ENCODE assay signal across 17 cellular contexts in genomic region chr7:158369866-158370265, GRCh38.
DNase-seq lines count a peak whose midpoint lies in the region; ATAC-seq and TF ChIP-seq lines count a peak whose summit lies in the region.
"Had no signal": no experiment of that assay in that cellular context is flagged by ENCODE, and none has a peak within 500 bp of the region (broad histone marks: within the 10 kb centered on the region; RNA-seq: fewer than 3 reads in every experiment).

No MANE protein-coding gene starts in this region.

- TF ChIP-seq POLR2A in spleen (IDR thresholded peaks at IDR 0.05) = no peak

- WGBS in spleen, 5 donors = 87 to 91% (median 89%) methylated on average over 16 of the region's 16 CpGs

- H3K9me3 Mint-ChIP-seq in activated T-helper 17 cell treated with anti-CD3 and anti-CD28 coated beads, Interleukin-2, amount 50 U/mL, for 72 hours = no peaks in the 10 kb centered on the region
- no peaks in the 10 kb centered on the region for H3K9me3 Mint-ChIP-seq in naive thymus-derived CD8-positive, alpha-beta T cell
- H3K9me3 Mint-ChIP-seq: CD8-positive, alpha-beta T cell had no signal

- H3K27ac Mint-ChIP-seq in activated T-helper 17 cell treated with anti-CD3 and anti-CD28 coated beads, Interleukin-2, amount 50 U/mL, for 72 hours = peak overlapping the region; percentile 10
- H3K27ac Mint-ChIP-seq in naive thymus-derived CD8-positive, alpha-beta T cell = peak overlapping the region in 2 of 10 donors; percentile 34 to 86
- H3K27ac Mint-ChIP-seq: CD8-positive, alpha-beta T cell had no signal

- H3K27me3 ChIP-seq in spleen (replicated peaks in 1 of 7) = peaks cover 0 to 23% (median 0%) of the 10 kb centered on the region in 7 donors
- H3K27me3 ChIP-seq: BLaER1 had no signal

- H3K9me3 ChIP-seq in spleen = no peaks in the 10 kb centered on the region
- H3K9me3 ChIP-seq: BLaER1, HAP-1 had no signal

- POLR2A ChIA-PET in naive thymus-derived CD8-positive, alpha-beta T cell (lab: Charles Lee) = no interaction called here

- H3K4me3 ChIP-seq in spleen = no peak overlapping the region
- H3K4me3 ChIP-seq: BLaER1, GM12878, HAP-1 had no signal

- H3K4me1 Mint-ChIP-seq in activated T-helper 17 cell treated with anti-CD3 and anti-CD28 coated beads, Interleukin-2, amount 50 U/mL, for 72 hours = peaks cover 5% of the 10 kb centered on the region
- peaks cover 0 to 2% (median 0%) of the 10 kb centered on the region in 4 donors for H3K4me1 Mint-ChIP-seq in naive thymus-derived CD8-positive, alpha-beta T cell

- no peaks in the 10 kb centered on the region for H3K4me1 ChIP-seq in spleen
- H3K4me1 ChIP-seq: HAP-1 had no signal

- intact Hi-C loops in cardiac septum (cut with DNase I) = no loop called here
- intact Hi-C loops in Right ventricle myocardium superior (cut with DNase I) = no loop called here
- intact Hi-C loops in spleen (cut with DNase I; ENCODE audit: low total_unique reads) = no loop called here

- no peaks in the 10 kb centered on the region for H3K36me3 Mint-ChIP-seq in activated T-helper 17 cell treated with anti-CD3 and anti-CD28 coated beads, Interleukin-2, amount 50 U/mL, for 72 hours (ENCODE audit: low read depth)
- no peaks in the 10 kb centered on the region for H3K36me3 Mint-ChIP-seq in naive thymus-derived CD8-positive, alpha-beta T cell
- H3K36me3 Mint-ChIP-seq: CD8-positive, alpha-beta T cell had no signal

- no peak for TF ChIP-seq CTCF in spleen (IDR thresholded peaks at IDR 0.05 in 8 of 11, conservative IDR thresholded peaks at IDR 0.05 in 3 of 11)

- H3K4me3 Mint-ChIP-seq in activated T-helper 17 cell treated with anti-CD3 and anti-CD28 coated beads, Interleukin-2, amount 50 U/mL, for 72 hours = no peak overlapping the region
- H3K4me3 Mint-ChIP-seq in naive thymus-derived CD8-positive, alpha-beta T cell = no peak overlapping the region
- H3K4me3 Mint-ChIP-seq: CD8-positive, alpha-beta T cell had no signal

- H3K36me3 ChIP-seq in spleen = no peaks in the 10 kb centered on the region
- H3K36me3 ChIP-seq: BLaER1, HAP-1 had no signal

- ATAC-seq in Right ventricle myocardium superior (ENCODE audit: poor library complexity) (no peak), GM19324 (IDR thresholded peaks at IDR 0.05; ENCODE audit: low FRiP score, unreplicated experiment) (no peak)
- no peak for ATAC-seq in activated T-helper 17 cell treated with anti-CD3 and anti-CD28 coated beads, Interleukin-2, amount 50 U/mL, for 72 hours (replicated peaks)
- ATAC-seq in naive thymus-derived CD8-positive, alpha-beta T cell = no peak
- ATAC-seq: CD8-positive, alpha-beta T cell; GM12878 had no signal

- H3K27ac ChIP-seq in spleen = no peak overlapping the region
- H3K27ac ChIP-seq: BLaER1 had no signal

- DNase-seq in cardiac septum (ENCODE audit: low spot score) (peak; percentile 53), Right ventricle myocardium superior (no peak), mesenteric fat pad (ENCODE audit: low spot score) (peak; percentile 73), spleen (peak; percentile 70), DMS153 treated with DMSO at 0.1 percent for 48 hours (lab: John Stamatoyannopoulos, UW; ENCODE audit: unreplicated experiment) (no peak)
- no peak for DNase-seq in naive thymus-derived CD8-positive, alpha-beta T cell
- DNase-seq: 8988T; Calu3; CD8-positive, alpha-beta T cell; DMS53; DND-41; EL had no signal

- H3K27me3 Mint-ChIP-seq in activated T-helper 17 cell treated with anti-CD3 and anti-CD28 coated beads, Interleukin-2, amount 50 U/mL, for 72 hours = peaks cover 7% of the 10 kb centered on the region
- peaks cover 4 to 16% (median 10%) of the 10 kb centered on the region in 5 donors for H3K27me3 Mint-ChIP-seq in naive thymus-derived CD8-positive, alpha-beta T cell

Comparison
In these comparisons a context has a peak if more than half of its experiments do, and no peak if none do; other contexts are left out.
1. DNase-seq: peak in cardiac septum (single experiment), mesenteric fat pad (single experiment) and spleen (single experiment); none in Right ventricle myocardium superior (single experiment), naive thymus-derived CD8-positive, alpha-beta T cell (0 of 10) and DMS153 treated with DMSO at 0.1 percent for 48 hours (single experiment).